ENCODE assay signal across 8 cellular contexts in genomic region chr9:92706218-92706940, GRCh38. TPM values are rescaled to one million over a fixed set of nuclear protein-coding genes. Genes with fewer than 3 reads are reported as not detected.
A peak's percentile ranks its signal among the peaks of the same experiment; 100 is the strongest.
DNase-seq lines count a peak whose midpoint lies in the region; ATAC-seq lines count a peak whose summit lies in the region.

No MANE protein-coding gene starts in this region.

- H3K4me1 Mint-ChIP-seq in activated naive CD8-positive, alpha-beta T cell treated with anti-CD3 and anti-CD28 coated beads for 36 hours = peaks cover 8% of the 10 kb centered on the region

- no peaks in the 10 kb centered on the region for H3K9me3 Mint-ChIP-seq in activated naive CD8-positive, alpha-beta T cell treated with anti-CD3 and anti-CD28 coated beads for 36 hours

- ATAC-seq in GM18498 (IDR thresholded peaks at IDR 0.05; ENCODE audit: unreplicated experiment) = peak; percentile 65
- ATAC-seq in left colon = peak; percentile 66
- ATAC-seq in HG03139 (IDR thresholded peaks at IDR 0.05; ENCODE audit: unreplicated experiment) = no peak
- ATAC-seq in GM21367 (IDR thresholded peaks at IDR 0.05; ENCODE audit: unreplicated experiment) = no peak

- H3K27ac Mint-ChIP-seq in activated naive CD8-positive, alpha-beta T cell treated with anti-CD3 and anti-CD28 coated beads for 36 hours = no peak overlapping the region

- no peaks in the 10 kb centered on the region for H3K27me3 Mint-ChIP-seq in activated naive CD8-positive, alpha-beta T cell treated with anti-CD3 and anti-CD28 coated beads for 36 hours

- DNase-seq in 8988T (peak; percentile 36), M059J (ENCODE audit: low read depth) (peak; percentile 42), left colon (no peak), NCI-H226 (no peak)
- peak; percentile 39 for DNase-seq in activated naive CD8-positive, alpha-beta T cell treated with anti-CD3 and anti-CD28 coated beads for 36 hours

- H3K36me3 Mint-ChIP-seq in activated naive CD8-positive, alpha-beta T cell treated with anti-CD3 and anti-CD28 coated beads for 36 hours = peaks cover 11% of the 10 kb centered on the region

- intact Hi-C loops in left colon (cut with DNase I, micrococcal nuclease) = no loop called here

- no peak overlapping the region for H3K4me3 Mint-ChIP-seq in activated naive CD8-positive, alpha-beta T cell treated with anti-CD3 and anti-CD28 coated beads for 36 hours

RNA-seq across cellular contexts. Expression of gene IPPK, which starts 36.4 kb away (rescaled TPM):
- 9.6 and 24.5 TPM in 2 replicates for total RNA-seq in M059J (2014; rRNA removed; shearing (Covaris generic))
- total RNA-seq in activated naive CD8-positive, alpha-beta T cell treated with anti-CD3 and anti-CD28 coated beads for 36 hours = 10 to 100 TPM; 13.0 to 13.9 TPM
- total RNA-seq in left colon = 1 to 10 TPM; 7.1 to 9.5 TPM

RNA-seq across cellular contexts. Expression of gene BICD2, which starts 58.3 kb away (rescaled TPM):
- total RNA-seq in M059J (2014; rRNA removed; shearing (Covaris generic)) = 22.2 and 39.0 TPM in 2 replicates
- 10 to 100 TPM; 19.2 to 20.5 TPM for total RNA-seq in activated naive CD8-positive, alpha-beta T cell treated with anti-CD3 and anti-CD28 coated beads for 36 hours
- total RNA-seq in left colon = 10 to 100 TPM in 1 of 2 donors, 1 to 10 TPM in 1; 6.2 to 12.9 TPM

Comparison
In these comparisons a context has a peak if more than half of its experiments do, and no peak if none do; other contexts are left out.
1. DNase-seq: peak in 8988T (single experiment), M059J (single experiment) and activated naive CD8-positive, alpha-beta T cell treated with anti-CD3 and anti-CD28 coated beads for 36 hours (single experiment); none in left colon (0 of 2) and NCI-H226 (single experiment).
2. ATAC-seq: peak in GM18498 (single experiment) and left colon (single experiment); none in HG03139 (single experiment) and GM21367 (single experiment).